35 cellular contexts compared by ENCODE assay signal in genomic region chr10:15700078-15700477, GRCh38. TPM values are rescaled to one million over a fixed set of nuclear protein-coding genes. Genes with fewer than 3 reads are reported as not detected.
"Had no signal": no experiment of that assay in that cellular context is flagged by ENCODE, and none has a peak within 500 bp of the region (broad histone marks: within the 10 kb centered on the region; RNA-seq: fewer than 3 reads in every experiment).

No MANE protein-coding gene starts in this region.

- H3K4me3 ChIP-seq: PC-9, SJCRH30, SK-N-MC had no signal

- H3K9me3 ChIP-seq: SJCRH30 had no signal

- H3K36me3 ChIP-seq: SJCRH30 had no signal

- ATAC-seq: Panc1, Right ventricle myocardium inferior, SK-N-SH treated with all-trans-retinoic acid at 6 μM for 48 hours, T-cell had no signal

- H3K27ac ChIP-seq: PC-9, RWPE1, SJCRH30, SK-N-MC had no signal

- FAIRE-seq: RCC 7860 had no signal

- H3K4me2 ChIP-seq: PC-9 had no signal

- DNase-seq: Karpas-422, MM.1S, MV-4-11, NCI-H1092, NCI-H1105, NCI-H1417 treated with DMSO at 0.1 percent for 48 hours, NCI-H1436 treated with DMSO at 0.1 percent for 48 hours, NCI-H1694 treated with DMSO at 0.1 percent for 48 hours, NCI-H187 treated with DMSO at 0.1 percent for 48 hours, NCI-H2029, NCI-H2081, NCI-H2171, NCI-H226, NCI-H446 treated with DMSO at 0.1 percent for 48 hours, NCI-H510A, NCI-H524, NCI-H69, NCI-H748 treated with DMSO at 0.1 percent for 48 hours, NCI-H82, PC-9, SHP77, SIG-M5, SJCRH30, T-cell had no signal

- H3K4me1 ChIP-seq: SJCRH30 had no signal

- H2AFZ ChIP-seq: PC-9 had no signal

- H3K27me3 ChIP-seq: SJCRH30 had no signal

RNA-seq across cellular contexts. Expression of gene ITGA8, which starts 19.6 kb away (rescaled TPM):
- total RNA-seq: LHCN-M2; MCF 10A; OCI-LY7; PC-9; SJCRH30; SK-MEL-5; T-helper 1 cell treated with Interleukin-12 subunit alpha and Interleukin-12 subunit beta and Interleukin-4 antibody, amounts not matched to agents 30 ng/mL and 1 ng/mL, for 36 hours had no signal
